ENCODE assay signal across 1 cellular context in the genomic region with DNA sequence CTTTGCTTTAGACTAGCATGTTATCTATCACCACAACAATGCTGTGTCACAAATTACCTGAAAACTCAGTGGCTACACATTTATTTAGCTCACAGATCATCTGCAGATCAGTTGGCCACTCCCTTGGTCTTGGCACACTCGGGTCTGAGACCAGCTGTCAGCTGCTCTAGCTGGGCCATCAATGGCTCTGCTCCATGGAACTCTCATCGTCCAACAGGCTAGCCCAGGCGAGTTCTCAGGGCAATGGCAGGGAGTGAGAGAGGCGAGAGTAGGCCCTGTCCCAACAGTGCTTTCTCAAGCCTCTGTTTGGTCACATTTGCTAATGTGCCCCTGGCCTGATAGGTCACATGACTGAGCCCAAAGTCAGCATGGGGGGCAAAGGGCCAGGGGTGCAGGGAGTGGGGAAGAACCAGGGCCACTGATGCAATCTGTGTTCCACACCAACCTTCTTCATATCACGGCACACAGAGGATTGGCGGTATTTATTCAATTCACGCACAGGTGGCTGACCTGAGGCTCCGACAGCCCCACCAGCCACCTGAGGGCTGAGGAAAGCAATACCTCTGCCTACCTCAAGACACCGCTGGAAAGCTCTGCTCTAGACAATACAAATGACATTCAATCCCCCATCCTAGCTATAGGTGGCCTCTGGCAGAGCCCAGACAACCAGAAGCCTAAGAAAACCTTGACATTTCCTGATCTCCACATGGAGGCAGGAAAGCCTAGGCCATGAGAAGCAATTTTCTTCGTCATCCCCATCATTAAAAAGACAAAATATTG.
TF ChIP-seq lines count a peak whose summit lies in the region.

No MANE protein-coding gene starts in this region.

TF ChIP-seq in SK-N-SH, 30 proteins besides CTCF, POLR2A, EP300 and RAD21:
- no peak for TF ChIP-seq YY1 (IDR thresholded peaks at IDR 0.05; ENCODE audit: low read depth)
- no peak for TF ChIP-seq JUND (IDR thresholded peaks at IDR 0.05)
- TF ChIP-seq, protein P1, sequence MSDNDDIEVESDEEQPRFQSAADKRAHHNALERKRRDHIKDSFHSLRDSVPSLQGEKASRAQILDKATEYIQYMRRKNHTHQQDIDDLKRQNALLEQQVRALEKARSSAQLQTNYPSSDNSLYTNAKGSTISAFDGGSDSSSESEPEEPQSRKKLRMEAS (IDR thresholded peaks at IDR 0.05; ENCODE audit: low read depth), result no peak
- TF ChIP-seq, protein P2, sequence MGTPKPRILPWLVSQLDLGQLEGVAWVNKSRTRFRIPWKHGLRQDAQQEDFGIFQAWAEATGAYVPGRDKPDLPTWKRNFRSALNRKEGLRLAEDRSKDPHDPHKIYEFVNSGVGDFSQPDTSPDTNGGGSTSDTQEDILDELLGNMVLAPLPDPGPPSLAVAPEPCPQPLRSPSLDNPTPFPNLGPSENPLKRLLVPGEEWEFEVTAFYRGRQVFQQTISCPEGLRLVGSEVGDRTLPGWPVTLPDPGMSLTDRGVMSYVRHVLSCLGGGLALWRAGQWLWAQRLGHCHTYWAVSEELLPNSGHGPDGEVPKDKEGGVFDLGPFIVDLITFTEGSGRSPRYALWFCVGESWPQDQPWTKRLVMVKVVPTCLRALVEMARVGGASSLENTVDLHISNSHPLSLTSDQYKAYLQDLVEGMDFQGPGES (IDR thresholded peaks at IDR 0.05; ENCODE audit: low read depth, low read length), result no peak
- TF ChIP-seq GATA2 (CRISPR knock-in tag; IDR thresholded peaks at IDR 0.05), result no peak
- TF ChIP-seq, protein P3, sequence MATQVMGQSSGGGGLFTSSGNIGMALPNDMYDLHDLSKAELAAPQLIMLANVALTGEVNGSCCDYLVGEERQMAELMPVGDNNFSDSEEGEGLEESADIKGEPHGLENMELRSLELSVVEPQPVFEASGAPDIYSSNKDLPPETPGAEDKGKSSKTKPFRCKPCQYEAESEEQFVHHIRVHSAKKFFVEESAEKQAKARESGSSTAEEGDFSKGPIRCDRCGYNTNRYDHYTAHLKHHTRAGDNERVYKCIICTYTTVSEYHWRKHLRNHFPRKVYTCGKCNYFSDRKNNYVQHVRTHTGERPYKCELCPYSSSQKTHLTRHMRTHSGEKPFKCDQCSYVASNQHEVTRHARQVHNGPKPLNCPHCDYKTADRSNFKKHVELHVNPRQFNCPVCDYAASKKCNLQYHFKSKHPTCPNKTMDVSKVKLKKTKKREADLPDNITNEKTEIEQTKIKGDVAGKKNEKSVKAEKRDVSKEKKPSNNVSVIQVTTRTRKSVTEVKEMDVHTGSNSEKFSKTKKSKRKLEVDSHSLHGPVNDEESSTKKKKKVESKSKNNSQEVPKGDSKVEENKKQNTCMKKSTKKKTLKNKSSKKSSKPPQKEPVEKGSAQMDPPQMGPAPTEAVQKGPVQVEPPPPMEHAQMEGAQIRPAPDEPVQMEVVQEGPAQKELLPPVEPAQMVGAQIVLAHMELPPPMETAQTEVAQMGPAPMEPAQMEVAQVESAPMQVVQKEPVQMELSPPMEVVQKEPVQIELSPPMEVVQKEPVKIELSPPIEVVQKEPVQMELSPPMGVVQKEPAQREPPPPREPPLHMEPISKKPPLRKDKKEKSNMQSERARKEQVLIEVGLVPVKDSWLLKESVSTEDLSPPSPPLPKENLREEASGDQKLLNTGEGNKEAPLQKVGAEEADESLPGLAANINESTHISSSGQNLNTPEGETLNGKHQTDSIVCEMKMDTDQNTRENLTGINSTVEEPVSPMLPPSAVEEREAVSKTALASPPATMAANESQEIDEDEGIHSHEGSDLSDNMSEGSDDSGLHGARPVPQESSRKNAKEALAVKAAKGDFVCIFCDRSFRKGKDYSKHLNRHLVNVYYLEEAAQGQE (IDR thresholded peaks at IDR 0.05; ENCODE audit: low read depth, low read length), result no peak
- TF ChIP-seq, protein P4, sequence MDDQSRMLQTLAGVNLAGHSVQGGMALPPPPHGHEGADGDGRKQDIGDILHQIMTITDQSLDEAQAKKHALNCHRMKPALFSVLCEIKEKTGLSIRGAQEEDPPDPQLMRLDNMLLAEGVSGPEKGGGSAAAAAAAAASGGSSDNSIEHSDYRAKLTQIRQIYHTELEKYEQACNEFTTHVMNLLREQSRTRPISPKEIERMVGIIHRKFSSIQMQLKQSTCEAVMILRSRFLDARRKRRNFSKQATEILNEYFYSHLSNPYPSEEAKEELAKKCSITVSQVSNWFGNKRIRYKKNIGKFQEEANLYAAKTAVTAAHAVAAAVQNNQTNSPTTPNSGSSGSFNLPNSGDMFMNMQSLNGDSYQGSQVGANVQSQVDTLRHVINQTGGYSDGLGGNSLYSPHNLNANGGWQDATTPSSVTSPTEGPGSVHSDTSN (IDR thresholded peaks at IDR 0.05), result no peak
- no peak for TF ChIP-seq FOXM1 (IDR thresholded peaks at IDR 0.05; ENCODE audit: low read depth)
- TF ChIP-seq ELF1 (IDR thresholded peaks at IDR 0.05), result no peak
- TF ChIP-seq MEF2A (IDR thresholded peaks at IDR 0.05; ENCODE audit: borderline replicate concordance, low read depth), result no peak
- TF ChIP-seq TEAD4 (IDR thresholded peaks at IDR 0.05; ENCODE audit: borderline replicate concordance, insufficient read depth), result no peak
- no peak for TF ChIP-seq FOXJ3 (CRISPR knock-in tag; IDR thresholded peaks at IDR 0.05)
- TF ChIP-seq TCF12 (IDR thresholded peaks at IDR 0.05), result no peak
- TF ChIP-seq GABPA (IDR thresholded peaks at IDR 0.05; ENCODE audit: low read depth), result no peak
- TF ChIP-seq TAF1 (IDR thresholded peaks at IDR 0.05; ENCODE audit: borderline replicate concordance, low read depth, low read length), result no peak
- no peak for TF ChIP-seq MXI1 (IDR thresholded peaks at IDR 0.05; ENCODE audit: low read depth, low read length)
- TF ChIP-seq NRF1 (IDR thresholded peaks at IDR 0.05; ENCODE audit: low read depth, low read length), result no peak
